Comparison of ENCODE assay signal across 17 cellular contexts in genomic region chr3:115989927-115990326, GRCh38.
DNase-seq lines count a peak whose midpoint lies in the region; ATAC-seq lines count a peak whose summit lies in the region.
"Had no signal": no experiment of that assay in that cellular context is flagged by ENCODE, and none has a peak within 500 bp of the region (broad histone marks: within the 10 kb centered on the region; RNA-seq: fewer than 3 reads in every experiment).

No MANE protein-coding gene starts in this region.

- H3K27ac ChIP-seq in epithelial cell of prostate = peak overlapping the region; percentile 33
- H3K27ac ChIP-seq: 22Rv1, coronary artery, KMS-11, skin epidermis had no signal

- DNase-seq in DMS79 (lab: John Stamatoyannopoulos, UW) = peak; percentile 31
- DNase-seq in DMS79 treated with DMSO at 0.1 percent for 48 hours (lab: John Stamatoyannopoulos, UW) = no peak
- peak; percentile 14 for DNase-seq in NCI-H2227 treated with DMSO at 0.1 percent for 48 hours (lab: John Stamatoyannopoulos, UW)
- DNase-seq in epithelial cell of prostate (ENCODE audit: low read depth, low spot score) = peak; percentile 44
- peak; percentile 15 for DNase-seq in putamen (ENCODE audit: low spot score)
- no peak for DNase-seq in amygdala (lab: John Stamatoyannopoulos, UW)
- DNase-seq: activated naive CD8-positive, alpha-beta T cell treated with anti-CD3 and anti-CD28 coated beads for 36 hours; NCI-H1694 treated with DMSO at 0.1 percent for 48 hours; NCI-H82; nucleus accumbens; stimulated activated naive CD4-positive, alpha-beta T cell had no signal

- ATAC-seq in HG03460 (IDR thresholded peaks at IDR 0.05; ENCODE audit: unreplicated experiment) = no peak
- ATAC-seq in HG02970 (IDR thresholded peaks at IDR 0.05; ENCODE audit: low FRiP score, unreplicated experiment) = no peak

Comparison
In these comparisons a context has a peak if more than half of its experiments do, and no peak if none do; other contexts are left out.
1. DNase-seq: peak in DMS79 (single experiment), NCI-H2227 treated with DMSO at 0.1 percent for 48 hours (single experiment), epithelial cell of prostate (single experiment) and putamen (single experiment); none in DMS79 treated with DMSO at 0.1 percent for 48 hours (single experiment) and amygdala (0 of 56).